In the genomic region with DNA sequence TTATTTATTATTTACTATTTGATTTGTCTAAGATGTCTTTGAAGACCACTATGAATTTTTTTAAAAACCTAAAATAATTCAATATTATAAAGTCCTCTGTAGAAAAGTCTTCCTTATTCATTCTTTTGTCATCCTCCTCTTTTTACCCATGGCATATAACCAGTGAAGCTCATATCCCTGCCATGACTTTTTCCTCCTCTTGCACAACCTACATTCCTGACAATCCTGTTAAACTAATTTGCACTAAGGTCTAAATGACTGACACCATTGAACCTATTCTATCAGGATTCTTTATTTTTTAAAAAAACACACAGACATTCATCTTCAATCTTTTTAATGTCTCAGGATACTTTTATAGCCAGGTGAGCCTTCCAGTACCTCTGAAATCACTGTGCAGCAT, we compare ENCODE assay signal across 2 cellular contexts.
TF ChIP-seq lines count a peak whose summit lies in the region.

No MANE protein-coding gene starts in this region.

TF ChIP-seq in IMR-90, 13 proteins besides CTCF, POLR2A, EP300 and RAD21:
- TF ChIP-seq ELK1 (IDR thresholded peaks at IDR 0.05; ENCODE audit: borderline replicate concordance, low read depth, low read length) (no peak), CEBPB (IDR thresholded peaks at IDR 0.05; ENCODE audit: low read depth, low read length) (peak; percentile 42; the same call in 1 of the 2 replicates)

TF ChIP-seq in H1, 55 proteins besides CTCF, POLR2A, EP300 and RAD21:
- TF ChIP-seq SUZ12 (IDR thresholded peaks at IDR 0.05; ENCODE audit: low read length) (no peak), TCF12 (IDR thresholded peaks at IDR 0.05; ENCODE audit: low read depth, low read length) (no peak), CEBPB (IDR thresholded peaks at IDR 0.05; ENCODE audit: low read depth, low read length) (peak; percentile 85)
